Comparison of ENCODE assay signal across 16 cellular contexts in the genomic region with DNA sequence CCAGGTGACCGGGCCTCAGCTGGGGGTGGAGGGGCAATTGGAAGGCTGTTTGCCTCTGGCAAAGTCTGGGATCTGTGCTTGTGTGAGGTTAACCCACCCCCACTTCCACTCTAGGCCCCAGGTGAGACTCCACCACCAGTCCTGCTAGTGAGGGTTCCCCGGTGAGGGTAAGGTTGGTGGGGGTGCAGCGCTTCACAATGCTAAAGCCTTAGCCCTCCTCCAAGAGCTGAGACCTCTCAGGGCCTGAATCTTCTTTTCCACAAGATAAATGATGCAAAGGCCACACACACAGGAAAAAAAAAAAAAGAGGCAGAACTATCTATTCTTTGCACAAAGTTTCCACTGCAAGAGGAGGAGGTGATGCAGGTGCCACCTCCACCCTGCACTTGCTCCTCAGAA. TPM values are rescaled to one million over a fixed set of nuclear protein-coding genes. Genes with fewer than 3 reads are reported as not detected.
A peak's percentile ranks its signal among the peaks of the same experiment; 100 is the strongest.
DNase-seq lines count a peak whose midpoint lies in the region; ATAC-seq and TF ChIP-seq lines count a peak whose summit lies in the region.
"Had no signal": no experiment of that assay in that cellular context is flagged by ENCODE, and none has a peak within 500 bp of the region (broad histone marks: within the 10 kb centered on the region; RNA-seq: fewer than 3 reads in every experiment).

No MANE protein-coding gene starts in this region.

- H3K27me3 ChIP-seq in OCI-LY1 (ENCODE audit: insufficient read depth, low read length) = 0 out of 2 replicates have a peak, but pooled peaks cover 11% of the 10 kb centered on the region
- H3K27me3 ChIP-seq: esophagus muscularis mucosa, heart right ventricle, suprapubic skin had no signal

- H3F3A ChIP-seq in OCI-LY1 (ENCODE audit: insufficient read depth, low read length) = peaks cover 9% of the 10 kb centered on the region; the same call in 1 of the 2 replicates

- POLR2A ChIA-PET in activated CD4-positive, alpha-beta T cell treated with anti-CD3 and anti-CD28 coated beads, Interleukin-2, amount 10 ng/mL, durations not matched to agents 7 days and 5 days (lab: Charles Lee) = no interaction called here

- DNase-seq in activated CD4-positive, alpha-beta T cell treated with anti-CD3 and anti-CD28 coated beads, Interleukin-2, amount 10 ng/mL, durations not matched to agents 7 days and 5 days = no peak
- no peak for DNase-seq in activated CD4-positive, alpha-beta T cell treated with anti-CD3 and anti-CD28 coated beads for 1 hour
- DNase-seq in immature natural killer cell = no peak
- DNase-seq in COR-L47 (lab: John Stamatoyannopoulos, UW) = no peak
- DNase-seq: activated CD8-positive, alpha-beta memory T cell treated with anti-CD3 and anti-CD28 coated beads for 24 hours; DMS153; heart right ventricle; MV-4-11; posterior cingulate gyrus; T-helper 9 cell had no signal

- peak overlapping the region; percentile 54 for H3K27ac ChIP-seq in OCI-LY1 (ENCODE audit: low read depth, low read length, poor library complexity, severe bottlenecking)
- H3K27ac ChIP-seq: suprapubic skin had no signal

- ATAC-seq in esophagus mucosa = no peak
- ATAC-seq: heart right ventricle, Right ventricle myocardium inferior had no signal

- CTCF ChIA-PET in activated CD4-positive, alpha-beta T cell treated with anti-CD3 and anti-CD28 coated beads, Interleukin-2, amount 10 ng/mL, durations not matched to agents 7 days and 5 days (lab: Charles Lee) = interaction anchor here (0.7 to 4.8 kb wide), 12 partner anchors 10 to 176 kb away, joined by 3 to 57 read pairs (median 4); partner anchors contain the start of gene EPOP

- no peak overlapping the region for H3K9ac ChIP-seq in OCI-LY1 (ENCODE audit: low read length)

- H3K4me3 Mint-ChIP-seq in activated CD4-positive, alpha-beta T cell treated with anti-CD3 and anti-CD28 coated beads, Interleukin-2, amount 10 ng/mL, durations not matched to agents 7 days and 5 days = no peak overlapping the region
- H3K4me3 Mint-ChIP-seq in immature natural killer cell = peak overlapping the region in 2 of 5 donors; percentile 21 to 32

- no peaks in the 10 kb centered on the region for H3K9me3 Mint-ChIP-seq in activated CD4-positive, alpha-beta T cell treated with anti-CD3 and anti-CD28 coated beads, Interleukin-2, amount 10 ng/mL, durations not matched to agents 7 days and 5 days
- H3K9me3 Mint-ChIP-seq in immature natural killer cell = no peaks in the 10 kb centered on the region

- H3K27me3 Mint-ChIP-seq in activated CD4-positive, alpha-beta T cell treated with anti-CD3 and anti-CD28 coated beads, Interleukin-2, amount 10 ng/mL, durations not matched to agents 7 days and 5 days = no peaks in the 10 kb centered on the region
- H3K27me3 Mint-ChIP-seq in immature natural killer cell (ENCODE audit: low read depth in 3 of 3) = peaks cover 0 to 14% (median 8%) of the 10 kb centered on the region in 3 donors

- no peaks in the 10 kb centered on the region for H3K9me2 ChIP-seq in OCI-LY1 (ENCODE audit: low read depth, low read length)

- no peaks in the 10 kb centered on the region for H3K9me3 ChIP-seq in OCI-LY1 (ENCODE audit: low read length)
- H3K9me3 ChIP-seq: esophagus muscularis mucosa, heart right ventricle, suprapubic skin had no signal

- no peak for TF ChIP-seq CTCF in OCI-LY1 (IDR thresholded peaks at IDR 0.05; ENCODE audit: low read length)

- H3K79me2 ChIP-seq in OCI-LY1 (ENCODE audit: insufficient read depth, low read length) = no peaks in the 10 kb centered on the region

- peaks cover 42% of the 10 kb centered on the region for H3K4me1 Mint-ChIP-seq in activated CD4-positive, alpha-beta T cell treated with anti-CD3 and anti-CD28 coated beads, Interleukin-2, amount 10 ng/mL, durations not matched to agents 7 days and 5 days
- H3K4me1 Mint-ChIP-seq in immature natural killer cell = peaks cover 51 to 55% of the 10 kb centered on the region in 2 donors

- peak overlapping the region; percentile 70 for H3K27ac Mint-ChIP-seq in activated CD4-positive, alpha-beta T cell treated with anti-CD3 and anti-CD28 coated beads, Interleukin-2, amount 10 ng/mL, durations not matched to agents 7 days and 5 days
- H3K27ac Mint-ChIP-seq in immature natural killer cell = peak overlapping the region; percentile 62 to 86 (median 84)

- no peaks in the 10 kb centered on the region for H3K36me3 ChIP-seq in OCI-LY1 (ENCODE audit: insufficient read depth, low read length)

- no peaks in the 10 kb centered on the region for H4K20me1 ChIP-seq in OCI-LY1 (ENCODE audit: insufficient read depth, low read length)

- no peak overlapping the region for H2AFZ ChIP-seq in OCI-LY1 (ENCODE audit: low read length)

- peaks cover 17% of the 10 kb centered on the region for H3K36me3 Mint-ChIP-seq in activated CD4-positive, alpha-beta T cell treated with anti-CD3 and anti-CD28 coated beads, Interleukin-2, amount 10 ng/mL, durations not matched to agents 7 days and 5 days (ENCODE audit: low read depth)
- H3K36me3 Mint-ChIP-seq in immature natural killer cell = peaks cover 0 to 7% (median 0%) of the 10 kb centered on the region in 3 donors

- peak overlapping the region; percentile 17; the same call in 1 of the 2 replicates for H3K4me2 ChIP-seq in OCI-LY1 (ENCODE audit: low read length)

- no peak overlapping the region for H3K4me3 ChIP-seq in OCI-LY1 (ENCODE audit: low read depth, low read length, poor library complexity, severe bottlenecking)
- H3K4me3 ChIP-seq: esophagus muscularis mucosa, heart right ventricle, suprapubic skin had no signal

- H3K4me1 ChIP-seq in OCI-LY1 (ENCODE audit: insufficient read depth, low read length, severe bottlenecking) = peaks cover 31% of the 10 kb centered on the region

RNA-seq across cellular contexts. Expression of gene CISD3, which starts 4.1 kb away (rescaled TPM):
- total RNA-seq in activated CD4-positive, alpha-beta T cell treated with anti-CD3 and anti-CD28 coated beads, Interleukin-2, amount 10 ng/mL, durations not matched to agents 7 days and 5 days = 10 to 100 TPM; 45.7 to 46.3 TPM
- 100 to 1,000 TPM; 143 to 197 (median 160) TPM for polyA plus RNA-seq in immature natural killer cell
- total RNA-seq in esophagus mucosa = 28.6 TPM

RNA-seq across cellular contexts. Expression of gene PCGF2, which starts 13.9 kb away (rescaled TPM):
- total RNA-seq in activated CD4-positive, alpha-beta T cell treated with anti-CD3 and anti-CD28 coated beads, Interleukin-2, amount 10 ng/mL, durations not matched to agents 7 days and 5 days = under 1 TPM; 0.22 to 0.23 TPM
- polyA plus RNA-seq in immature natural killer cell = not detected
- 18.0 TPM for total RNA-seq in esophagus mucosa
- total RNA-seq: mononuclear cell had no signal

RNA-seq across cellular contexts. Expression of gene PSMB3, which starts 18.3 kb away (rescaled TPM):
- total RNA-seq in activated CD4-positive, alpha-beta T cell treated with anti-CD3 and anti-CD28 coated beads, Interleukin-2, amount 10 ng/mL, durations not matched to agents 7 days and 5 days = 100 to 1,000 TPM; 262 to 294 TPM
- 100 to 1,000 TPM; 509 to 821 (median 662) TPM for polyA plus RNA-seq in immature natural killer cell
- 179 TPM for total RNA-seq in esophagus mucosa

RNA-seq across cellular contexts. Expression of gene MLLT6, which starts 29.2 kb away (rescaled TPM):
- total RNA-seq in activated CD4-positive, alpha-beta T cell treated with anti-CD3 and anti-CD28 coated beads, Interleukin-2, amount 10 ng/mL, durations not matched to agents 7 days and 5 days = 100 to 1,000 TPM; 251 to 264 TPM
- 10 to 100 TPM in 1 of 3 donors, 1 to 10 TPM in 2; 3.8 to 24.5 (median 7.4) TPM for polyA plus RNA-seq in immature natural killer cell
- 40.2 TPM for total RNA-seq in esophagus mucosa

RNA-seq across cellular contexts. Expression of gene EPOP, which starts 59.5 kb away (rescaled TPM):
- total RNA-seq in activated CD4-positive, alpha-beta T cell treated with anti-CD3 and anti-CD28 coated beads, Interleukin-2, amount 10 ng/mL, durations not matched to agents 7 days and 5 days = 1 to 10 TPM; 7.5 to 7.8 TPM
- not detected for polyA plus RNA-seq in immature natural killer cell
- 4.9 TPM for total RNA-seq in esophagus mucosa

Comparison
In these comparisons a context has a peak if more than half of its experiments do, and no peak if none do; other contexts are left out.
1. RNA of gene PCGF2, which starts 13.9 kb away (total RNA-seq): 18.0 TPM in esophagus mucosa (single experiment); 0.22 to 0.23 TPM in activated CD4-positive, alpha-beta T cell treated with anti-CD3 and anti-CD28 coated beads, Interleukin-2, amount 10 ng/mL, durations not matched to agents 7 days and 5 days; every median in the first group is over 10 times any median in the second.